In the genomic region with DNA sequence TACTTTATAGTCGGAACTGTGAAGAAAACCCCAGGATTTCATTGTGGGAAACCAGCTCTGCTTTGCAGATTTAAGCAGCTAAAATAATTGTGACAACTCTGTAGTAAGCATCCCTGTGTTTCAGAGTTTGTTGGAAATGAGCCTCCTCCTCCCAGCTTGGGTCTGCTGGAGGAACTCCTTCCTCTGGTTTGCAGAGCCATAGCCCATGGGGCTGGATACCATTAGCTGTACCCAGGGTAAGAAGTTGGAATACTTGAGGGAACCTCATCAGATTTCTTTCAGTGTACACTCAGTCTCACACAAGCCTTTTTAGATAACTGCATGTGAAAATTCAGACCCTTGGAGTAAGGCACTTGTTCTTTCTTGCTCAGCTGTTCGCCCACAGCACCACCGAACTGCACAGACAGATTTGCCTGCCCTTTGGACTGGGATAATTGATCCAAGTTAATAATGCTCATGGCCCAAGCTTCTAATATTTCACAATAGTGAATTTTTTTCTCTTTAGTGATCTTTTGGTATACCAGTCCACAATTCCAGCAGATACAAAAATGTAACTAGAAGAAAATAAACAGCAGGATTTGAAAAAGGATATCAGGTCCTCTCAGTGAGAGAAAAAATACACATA, we compare ENCODE assay signal across 2 cellular contexts.
TF ChIP-seq lines count a peak whose summit lies in the region.

No MANE protein-coding gene starts in this region.

TF ChIP-seq in A549, 52 proteins besides CTCF, POLR2A, EP300 and RAD21:
- TF ChIP-seq ZFP36 (IDR thresholded peaks at IDR 0.05; ENCODE audit: borderline replicate concordance, partially characterized antibody) (no peak), CHD2 (IDR thresholded peaks at IDR 0.05; ENCODE audit: low read length, partially characterized antibody) (no peak), HEYL (CRISPR knock-in tag; IDR thresholded peaks at IDR 0.05) (no peak), KDM1A (IDR thresholded peaks at IDR 0.05; ENCODE audit: low read depth) (no peak), ESRRA (IDR thresholded peaks at IDR 0.05; ENCODE audit: borderline replicate concordance, low read length) (no peak), FOSL2 (IDR thresholded peaks at IDR 0.05) (no peak), FOSL2 (CRISPR knock-in tag; IDR thresholded peaks at IDR 0.05) (no peak)
- TF ChIP-seq, protein P1, sequence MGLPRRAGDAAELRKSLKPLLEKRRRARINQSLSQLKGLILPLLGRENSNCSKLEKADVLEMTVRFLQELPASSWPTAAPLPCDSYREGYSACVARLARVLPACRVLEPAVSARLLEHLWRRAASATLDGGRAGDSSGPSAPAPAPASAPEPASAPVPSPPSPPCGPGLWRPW (IDR thresholded peaks at IDR 0.05), result no peak
- TF ChIP-seq, protein P2, sequence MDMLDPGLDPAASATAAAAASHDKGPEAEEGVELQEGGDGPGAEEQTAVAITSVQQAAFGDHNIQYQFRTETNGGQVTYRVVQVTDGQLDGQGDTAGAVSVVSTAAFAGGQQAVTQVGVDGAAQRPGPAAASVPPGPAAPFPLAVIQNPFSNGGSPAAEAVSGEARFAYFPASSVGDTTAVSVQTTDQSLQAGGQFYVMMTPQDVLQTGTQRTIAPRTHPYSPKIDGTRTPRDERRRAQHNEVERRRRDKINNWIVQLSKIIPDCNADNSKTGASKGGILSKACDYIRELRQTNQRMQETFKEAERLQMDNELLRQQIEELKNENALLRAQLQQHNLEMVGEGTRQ (IDR thresholded peaks at IDR 0.05), result no peak

TF ChIP-seq in IMR-90, 13 proteins besides CTCF, POLR2A, EP300 and RAD21:
- no peak for TF ChIP-seq RFX5 (IDR thresholded peaks at IDR 0.05; ENCODE audit: low read depth, low read length)
- TF ChIP-seq CEBPB (IDR thresholded peaks at IDR 0.05; ENCODE audit: low read depth, low read length), result peak; percentile 59; the same call in 1 of the 2 replicates
- TF ChIP-seq, protein P3, sequence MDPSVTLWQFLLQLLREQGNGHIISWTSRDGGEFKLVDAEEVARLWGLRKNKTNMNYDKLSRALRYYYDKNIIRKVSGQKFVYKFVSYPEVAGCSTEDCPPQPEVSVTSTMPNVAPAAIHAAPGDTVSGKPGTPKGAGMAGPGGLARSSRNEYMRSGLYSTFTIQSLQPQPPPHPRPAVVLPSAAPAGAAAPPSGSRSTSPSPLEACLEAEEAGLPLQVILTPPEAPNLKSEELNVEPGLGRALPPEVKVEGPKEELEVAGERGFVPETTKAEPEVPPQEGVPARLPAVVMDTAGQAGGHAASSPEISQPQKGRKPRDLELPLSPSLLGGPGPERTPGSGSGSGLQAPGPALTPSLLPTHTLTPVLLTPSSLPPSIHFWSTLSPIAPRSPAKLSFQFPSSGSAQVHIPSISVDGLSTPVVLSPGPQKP (IDR thresholded peaks at IDR 0.05; ENCODE audit: borderline replicate concordance, low read depth, low read length), result no peak
- TF ChIP-seq BHLHE40 (IDR thresholded peaks at IDR 0.05; ENCODE audit: low read depth, low read length), result no peak
- TF ChIP-seq MXI1 (IDR thresholded peaks at IDR 0.05; ENCODE audit: borderline replicate concordance, low read depth, low read length), result no peak
- no peak for TF ChIP-seq CHD1 (IDR thresholded peaks at IDR 0.05; ENCODE audit: low read depth, low read length)
